In the genomic region with DNA sequence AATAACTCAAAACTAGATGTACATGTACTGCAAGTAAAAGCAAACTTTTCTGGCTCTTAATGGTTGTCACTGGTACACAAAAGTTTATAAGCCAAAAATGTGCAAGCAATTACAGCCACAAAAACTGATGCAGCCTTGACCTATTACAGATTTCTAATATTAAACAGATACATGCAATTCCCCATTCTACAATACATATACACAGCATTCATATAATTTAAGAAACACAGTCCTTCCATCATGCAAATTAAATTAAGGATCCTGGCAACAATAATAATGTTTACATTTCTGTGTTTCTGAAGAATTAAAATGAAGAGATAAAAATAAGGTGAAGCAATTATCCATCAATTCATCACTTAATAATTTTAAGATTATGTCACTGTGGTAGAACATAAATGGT, we compare ENCODE assay signal across 15 cellular contexts.
"Had no signal": no experiment of that assay in that cellular context is flagged by ENCODE, and none has a peak within 500 bp of the region (broad histone marks: within the 10 kb centered on the region; RNA-seq: fewer than 3 reads in every experiment).

No MANE protein-coding gene starts in this region.

- ATAC-seq: activated T-helper 17 cell treated with anti-CD3 and anti-CD28 coated beads, Interleukin-2, amount 50 U/mL, for 72 hours; body of pancreas; T-cell had no signal

- DNase-seq: activated CD4-positive, alpha-beta T cell treated with anti-CD3 and anti-CD28 coated beads for 1 hour; activated CD8-positive, alpha-beta memory T cell treated with anti-CD3 and anti-CD28 coated beads, Interleukin-2, amount 50 U/mL, for 48 hours; activated naive CD4-positive, alpha-beta T cell treated with anti-CD3 and anti-CD28 coated beads, Interleukin-2, amount 50 U/mL, for 16 hours; amygdala; body of pancreas; central memory CD4-positive, alpha-beta T cell; effector CD8-positive, alpha-beta T cell; foreskin melanocyte; mesendoderm; sigmoid colon; spleen; T-cell; T1000; tibial artery had no signal

- H3K27me3 Mint-ChIP-seq: activated T-helper 17 cell treated with anti-CD3 and anti-CD28 coated beads, Interleukin-2, amount 50 U/mL, for 72 hours; T-cell had no signal

- H3K9me3 ChIP-seq: body of pancreas, sigmoid colon, tibial artery had no signal

- H3K27me3 ChIP-seq: body of pancreas, sigmoid colon, spleen, tibial artery had no signal

- H3K27ac Mint-ChIP-seq: activated T-helper 17 cell treated with anti-CD3 and anti-CD28 coated beads, Interleukin-2, amount 50 U/mL, for 72 hours had no signal

- H3K4me3 ChIP-seq: body of pancreas, sigmoid colon, spleen, tibial artery had no signal

- H3K27ac ChIP-seq: body of pancreas had no signal

- H3K36me3 ChIP-seq: sigmoid colon, spleen, tibial artery had no signal

- H3K9me3 Mint-ChIP-seq: T-cell had no signal
